ENCODE assay signal across 27 cellular contexts in the genomic region with DNA sequence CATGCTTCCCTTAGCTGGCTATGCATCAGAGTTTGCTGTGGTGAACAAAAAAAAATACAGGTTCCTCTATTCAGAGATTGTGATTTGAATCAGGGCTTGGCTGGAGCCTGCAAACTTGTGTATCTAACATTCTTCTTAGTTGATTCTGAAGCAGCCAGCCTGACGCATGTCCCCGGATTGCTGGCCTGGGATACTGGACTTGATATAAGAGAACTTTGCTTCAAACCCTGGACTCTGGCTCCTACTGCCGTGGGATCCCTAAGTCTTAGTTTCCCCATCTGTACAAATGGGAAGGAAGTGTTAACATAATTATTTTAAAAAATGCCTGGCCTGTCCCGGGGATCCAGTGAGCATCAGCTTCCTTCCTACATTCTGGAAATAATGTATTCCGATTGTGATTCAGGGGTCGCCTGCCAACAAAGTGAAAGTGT.
DNase-seq lines count a peak whose midpoint lies in the region; ATAC-seq and TF ChIP-seq lines count a peak whose summit lies in the region.
"Had no signal": no experiment of that assay in that cellular context is flagged by ENCODE, and none has a peak within 500 bp of the region (broad histone marks: within the 10 kb centered on the region; RNA-seq: fewer than 3 reads in every experiment).

No MANE protein-coding gene starts in this region.

- H3K36me3 ChIP-seq in thyroid gland, result no peaks in the 10 kb centered on the region
- H3K36me3 ChIP-seq: left lung had no signal

- no peak overlapping the region for H3K4me3 Mint-ChIP-seq in type B pancreatic cell
- H3K4me3 Mint-ChIP-seq: activated T-cell treated with anti-CD3 and anti-CD28 coated beads, Interleukin-2, amount 50 U/mL, for 4 hours; B cell; immature natural killer cell; stimulated activated naive B cell treated with anti-CD40 and anti-IgM and Interleukin-4, amounts not matched to agents 10 μg/mL and 1 μg/mL and 100 μg/mL, for 72 hours had no signal

- H3K27me3 ChIP-seq in thyroid gland, result no peaks in the 10 kb centered on the region
- H3K27me3 ChIP-seq: foreskin keratinocyte, hepatocyte, left lung, testis had no signal

- H3K27ac ChIP-seq in thyroid gland, result peak overlapping the region in 2 of 3 donors; percentile 48 to 73
- H3K27ac ChIP-seq: foreskin keratinocyte, hepatocyte, testis had no signal

- ATAC-seq in GM18498 (IDR thresholded peaks at IDR 0.05; ENCODE audit: unreplicated experiment), result no peak
- ATAC-seq: activated T-cell treated with anti-CD3 and anti-CD28 coated beads, Interleukin-2, amount 50 U/mL, for 4 hours; foreskin keratinocyte; K562; left lung had no signal

- intact Hi-C loops in thyroid gland (cut with DNase I), result no loop called here

- H3K4me1 Mint-ChIP-seq in type B pancreatic cell (ENCODE audit: unreplicated experiment), result peaks cover 22% of the 10 kb centered on the region
- H3K4me1 Mint-ChIP-seq: B cell; immature natural killer cell; stimulated activated naive B cell treated with anti-CD40 and anti-IgM and Interleukin-4, amounts not matched to agents 10 μg/mL and 1 μg/mL and 100 μg/mL, for 72 hours had no signal

- H3K4me1 ChIP-seq in thyroid gland, result peaks cover 29 to 33% of the 10 kb centered on the region in 2 donors
- H3K4me1 ChIP-seq: left lung, testis had no signal

- no peak overlapping the region for H3K4me3 ChIP-seq in astrocyte of the spinal cord (ENCODE audit: low read depth, low read length)
- no peak overlapping the region for H3K4me3 ChIP-seq in fibroblast of pulmonary artery (replicated peaks; ENCODE audit: low read depth, low read length)
- H3K4me3 ChIP-seq in thyroid gland (replicated peaks in 1 of 3), result no peak overlapping the region
- H3K4me3 ChIP-seq: hepatocyte, K562, left lung, smooth muscle cell, testis had no signal

- no peaks in the 10 kb centered on the region for H3K27me3 Mint-ChIP-seq in type B pancreatic cell

- no peaks in the 10 kb centered on the region for H3K9me3 ChIP-seq in thyroid gland
- H3K9me3 ChIP-seq: left lung, testis had no signal

- peaks cover 11% of the 10 kb centered on the region for H3K36me3 Mint-ChIP-seq in type B pancreatic cell
- H3K36me3 Mint-ChIP-seq: immature natural killer cell; stimulated activated naive B cell treated with anti-CD40 and anti-IgM and Interleukin-4, amounts not matched to agents 10 μg/mL and 1 μg/mL and 100 μg/mL, for 72 hours had no signal

- in situ Hi-C loops in astrocyte of the spinal cord (cut with HindIII; ENCODE audit: low sequenced_read_pairs), result loop anchor here (10.0 kb wide), 1 partner anchor 736 kb away; no protein-coding TSS in a partner anchor

- no peak for TF ChIP-seq POLR2A in thyroid gland (IDR thresholded peaks at IDR 0.05)

- H3K9me3 Mint-ChIP-seq in type B pancreatic cell, result no peaks in the 10 kb centered on the region
- H3K9me3 Mint-ChIP-seq: activated T-cell treated with anti-CD3 and anti-CD28 coated beads, Interleukin-2, amount 50 U/mL, for 4 hours; immature natural killer cell; stimulated activated naive B cell treated with anti-CD40 and anti-IgM and Interleukin-4, amounts not matched to agents 10 μg/mL and 1 μg/mL and 100 μg/mL, for 72 hours had no signal

- WGBS in thyroid gland, 2 donors, result 47 to 58% methylated on average over 6 of the region's 6 CpGs

- DNase-seq in SKM-1 treated with dmso at 0.1 percent for 144 hours (lab: John Stamatoyannopoulos, UW; ENCODE audit: unreplicated experiment) (peak; percentile 3), SKM-1 (lab: John Stamatoyannopoulos, UW; ENCODE audit: unreplicated experiment) (no peak), astrocyte of the spinal cord (ENCODE audit: low read depth, low spot score) (peak; percentile 54), fibroblast of pulmonary artery (ENCODE audit: low read depth) (peak; percentile 26), thyroid gland (peak; percentile 66 to 80), type B pancreatic cell (ENCODE audit: extremely low spot score, unreplicated experiment) (no peak), NCI-H524 treated with DMSO at 0.1 percent for 48 hours (lab: John Stamatoyannopoulos, UW) (no peak)
- DNase-seq: activated CD4-positive, alpha-beta T cell treated with anti-CD3 and anti-CD28 coated beads for 1 hour; activated CD8-positive, alpha-beta memory T cell treated with anti-CD3 and anti-CD28 coated beads for 24 hours; activated naive CD4-positive, alpha-beta T cell treated with Interleukin-2 at 50 U/mL for 16 hours; activated T-cell treated with anti-CD3 and anti-CD28 coated beads, Interleukin-2, amount 50 U/mL, for 4 hours; amniotic stem cell; DMS79 treated with DMSO at 0.1 percent for 48 hours; foreskin keratinocyte; immature natural killer cell; left lung; MV-4-11; NCI-H1694; NCI-H2171; NCI-H526; stimulated activated naive B cell treated with anti-CD40 and anti-IgM and Interleukin-4, amounts not matched to agents 10 μg/mL and 1 μg/mL and 100 μg/mL, for 72 hours; testis had no signal

- H3K27ac Mint-ChIP-seq in type B pancreatic cell, result no peak overlapping the region
- H3K27ac Mint-ChIP-seq: B cell; immature natural killer cell; stimulated activated naive B cell treated with anti-CD40 and anti-IgM and Interleukin-4, amounts not matched to agents 10 μg/mL and 1 μg/mL and 100 μg/mL, for 72 hours had no signal

- TF ChIP-seq CTCF in astrocyte of the spinal cord (IDR thresholded peaks at IDR 0.05; ENCODE audit: low read depth, low read length) (no peak), fibroblast of pulmonary artery (IDR thresholded peaks at IDR 0.05; ENCODE audit: low read length, missing control alignments) (no peak), thyroid gland (IDR thresholded peaks at IDR 0.05) (no peak), type B pancreatic cell (conservative IDR thresholded peaks at IDR 0.05) (no peak)

Comparison
In these comparisons a context has a peak if more than half of its experiments do, and no peak if none do; other contexts are left out.
1. DNase-seq: peak in SKM-1 treated with dmso at 0.1 percent for 144 hours (single experiment), astrocyte of the spinal cord (single experiment), fibroblast of pulmonary artery (single experiment) and thyroid gland (2 of 2); none in SKM-1 (single experiment), type B pancreatic cell (single experiment) and NCI-H524 treated with DMSO at 0.1 percent for 48 hours (single experiment).